ENCODE assay signal across 1 cellular context in the genomic region with DNA sequence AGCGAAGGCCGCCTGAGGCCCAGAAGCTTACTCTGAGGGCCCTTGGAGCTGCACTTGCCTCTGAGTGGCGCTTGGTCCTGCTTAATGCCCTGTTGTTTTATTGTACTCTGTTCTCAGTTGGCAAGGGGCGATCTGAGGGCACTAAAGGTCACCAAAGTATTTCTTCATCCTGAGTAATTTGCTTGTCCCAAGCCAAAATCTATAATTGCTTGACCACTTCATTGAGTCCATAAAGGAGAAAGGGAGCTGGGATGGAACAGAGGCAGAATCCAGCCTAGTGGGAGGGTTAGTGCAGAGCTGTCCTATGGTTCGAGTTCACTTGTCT.
TF ChIP-seq lines count a peak whose summit lies in the region.

No MANE protein-coding gene starts in this region.

TF ChIP-seq in H1, 55 proteins besides CTCF, POLR2A, EP300 and RAD21:
- TF ChIP-seq CHD2 (IDR thresholded peaks at IDR 0.05; ENCODE audit: low read length) (no peak), E2F6 (IDR thresholded peaks at IDR 0.05) (no peak), CHD1 (IDR thresholded peaks at IDR 0.05; ENCODE audit: low read depth, low read length) (no peak), TCF12 (IDR thresholded peaks at IDR 0.05; ENCODE audit: low read depth, low read length) (no peak), JUN (IDR thresholded peaks at IDR 0.05; ENCODE audit: low read depth, low read length) (no peak), HDAC6 (IDR thresholded peaks at IDR 0.05; ENCODE audit: low read depth, low read length) (no peak), FOSL1 (IDR thresholded peaks at IDR 0.05; ENCODE audit: insufficient read depth, low read depth, low read length) (no peak), TEAD4 (IDR thresholded peaks at IDR 0.05; ENCODE audit: low read depth, low read length) (no peak), RXRA (IDR thresholded peaks at IDR 0.05; ENCODE audit: insufficient read depth, low read depth, low read length) (no peak), CREB1 (IDR thresholded peaks at IDR 0.05) (no peak), SP1 (IDR thresholded peaks at IDR 0.05; ENCODE audit: low read depth, low read length) (no peak), SRF (IDR thresholded peaks at IDR 0.05; ENCODE audit: low read depth, low read length) (no peak)
